ENCODE assay signal across 8 cellular contexts in genomic region chr6:44234101-44235090, GRCh38. TPM values are rescaled to one million over a fixed set of nuclear protein-coding genes. Genes with fewer than 3 reads are reported as not detected.
A peak's percentile ranks its signal among the peaks of the same experiment; 100 is the strongest.
DNase-seq lines count a peak whose midpoint lies in the region; ATAC-seq and TF ChIP-seq lines count a peak whose summit lies in the region.

No MANE protein-coding gene starts in this region.

- DNase-seq in NCI-H1105 treated with DMSO at 0.1 percent for 48 hours (lab: John Stamatoyannopoulos, UW) (peak; percentile 20), NCI-H1105 (lab: John Stamatoyannopoulos, UW) (no peak), NCI-H2029 (lab: John Stamatoyannopoulos, UW) (peak; percentile 52), breast epithelium (ENCODE audit: low spot score in 2 of 2) (peak; percentile 70 to 91), islet precursor cell (peak; percentile 94), stomach (peak; percentile 65)

- no peak for ATAC-seq in HG02642 (IDR thresholded peaks at IDR 0.05; ENCODE audit: poor library complexity, unreplicated experiment)
- ATAC-seq in GM21737 (IDR thresholded peaks at IDR 0.05; ENCODE audit: unreplicated experiment) = no peak

- no peak overlapping the region for H3K4me3 ChIP-seq in breast epithelium
- no peak overlapping the region for H3K4me3 ChIP-seq in stomach

- no peak for TF ChIP-seq EP300 in stomach (IDR thresholded peaks at IDR 0.05)

- H3K27ac ChIP-seq in breast epithelium (peak overlapping the region; percentile 93 to 99), stomach (peak overlapping the region; percentile 33 to 98 (median 96))

- peaks cover 11 to 26% of the 10 kb centered on the region in 2 donors for H3K4me1 ChIP-seq in breast epithelium
- peaks cover 42 to 93% (median 70%) of the 10 kb centered on the region in 4 donors for H3K4me1 ChIP-seq in stomach

- no peaks in the 10 kb centered on the region for H3K27me3 ChIP-seq in breast epithelium
- H3K27me3 ChIP-seq in stomach = no peaks in the 10 kb centered on the region

- intact Hi-C loops in breast epithelium (cut with DNase I; ENCODE audit: low total_unique reads) = loop anchor here (5.0 kb wide), 1 partner anchor 62 kb away; no protein-coding TSS in a partner anchor
- intact Hi-C loops in stomach (cut with DNase I; ENCODE audit: low total_unique reads) = loop anchor here (10.0 kb wide), 1 partner anchor 60 kb away; no protein-coding TSS in a partner anchor

- H3K9me3 ChIP-seq in breast epithelium (no peaks in the 10 kb centered on the region), stomach (no peaks in the 10 kb centered on the region)

- H3K36me3 ChIP-seq in breast epithelium (no peaks in the 10 kb centered on the region), stomach (peaks cover 36 to 43% (median 41%) of the 10 kb centered on the region in 4 donors)

- TF ChIP-seq POLR2A in breast epithelium (IDR thresholded peaks at IDR 0.05) (no peak), stomach (IDR thresholded peaks at IDR 0.05) (no peak)

- 22 to 41% (median 23%) methylated on average over 6 of the region's 6 CpGs for WGBS in stomach, 5 donors

- TF ChIP-seq CTCF in breast epithelium (IDR thresholded peaks at IDR 0.05) (peak; percentile 63 to 92 (median 81)), stomach (IDR thresholded peaks at IDR 0.05) (peak in 5 of 7 experiments; percentile 51 to 81 (median 67))

RNA-seq across cellular contexts. Expression of gene SLC29A1, which starts 11.0 kb away (rescaled TPM):
- total RNA-seq in breast epithelium = 100 to 1,000 TPM; 106 to 140 (median 110) TPM
- total RNA-seq in stomach = 100 to 1,000 TPM in 2 of 5 donors, 10 to 100 TPM in 3; 26.4 to 217 (median 77.4) TPM
- polyA plus RNA-seq in stomach = 10 to 100 TPM; 22.6 to 33.5 (median 29.0) TPM

RNA-seq across cellular contexts. Expression of gene HSP90AB1, which starts 12.5 kb away (rescaled TPM):
- total RNA-seq in breast epithelium (100 to 1,000 TPM; 643 to 810 (median 662) TPM), stomach (100 to 1,000 TPM; 168 to 414 (median 370) TPM)
- polyA plus RNA-seq in stomach = 100 to 1,000 TPM; 267 to 549 (median 348) TPM

RNA-seq across cellular contexts. Expression of gene MYMX, which starts 17.7 kb away (rescaled TPM):
- total RNA-seq in breast epithelium (1 to 10 TPM in 2 of 3 donors, under 1 TPM in 1; 0.88 to 3.4 (median 2.9) TPM), stomach (not detected)
- polyA plus RNA-seq in stomach = 1 to 10 TPM in 1 of 3 donors, under 1 TPM in 1, not detected in 1; 0.95 to 3.4 TPM

RNA-seq across cellular contexts. Expression of gene SLC35B2, which starts 22.9 kb away (rescaled TPM):
- total RNA-seq in breast epithelium (10 to 100 TPM; 32.8 to 50.5 (median 38.1) TPM), stomach (10 to 100 TPM in 4 of 5 donors, 1 to 10 TPM in 1; 1.4 to 60.1 (median 27.0) TPM)
- 10 to 100 TPM in 2 of 3 donors, 1 to 10 TPM in 1; 7.3 to 17.2 (median 16.6) TPM for polyA plus RNA-seq in stomach

RNA-seq across cellular contexts. Expression of gene NFKBIE, which starts 31.0 kb away (rescaled TPM):
- 10 to 100 TPM in 2 of 3 donors, 1 to 10 TPM in 1; 4.0 to 25.9 (median 14.4) TPM for total RNA-seq in breast epithelium
- 10 to 100 TPM in 1 of 5 donors, 1 to 10 TPM in 1, under 1 TPM in 1, not detected in 2; 0.89 to 23.5 (median 3.5) TPM for total RNA-seq in stomach
- 10 to 100 TPM in 2 of 3 donors, 1 to 10 TPM in 1; 9.9 to 14.2 (median 10.6) TPM for polyA plus RNA-seq in stomach
